Comparison of ENCODE assay signal across 20 cellular contexts in the genomic region with DNA sequence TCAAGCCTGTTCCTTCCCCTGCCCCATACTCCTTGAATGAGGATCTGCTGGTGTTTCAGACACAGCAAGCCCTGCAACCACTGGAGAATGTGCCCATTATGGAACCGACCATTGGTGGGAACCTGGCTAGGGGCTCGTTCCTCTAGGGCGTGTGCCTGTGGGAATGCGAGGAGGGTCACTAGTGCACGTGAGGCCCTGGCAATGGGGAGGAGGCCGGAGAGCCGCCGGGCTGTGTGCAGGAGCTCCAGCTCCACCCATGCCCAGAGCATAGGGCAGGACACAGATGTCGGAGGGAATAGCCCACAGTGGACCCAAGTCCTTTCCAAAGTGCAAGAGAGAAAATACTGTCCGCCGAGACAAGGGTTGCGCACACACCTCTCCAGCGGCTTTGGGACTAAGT.
DNase-seq lines count a peak whose midpoint lies in the region; ATAC-seq and TF ChIP-seq lines count a peak whose summit lies in the region.
"Had no signal": no experiment of that assay in that cellular context is flagged by ENCODE, and none has a peak within 500 bp of the region (broad histone marks: within the 10 kb centered on the region; RNA-seq: fewer than 3 reads in every experiment).

No MANE protein-coding gene starts in this region.

- H3K27ac ChIP-seq in A673 (ENCODE audit: low read depth, low read length, poor library complexity, severe bottlenecking), result peak overlapping the region; percentile 95
- H3K27ac ChIP-seq in BLaER1 treated with 17β-estradiol and CSF1 and Interleukin-3, amounts not matched to agents 10 nM and 100 nM, result no peak overlapping the region
- H3K27ac ChIP-seq in stomach, result peak overlapping the region in 1 of 5 donors; percentile 76
- H3K27ac ChIP-seq: SK-N-MC had no signal

- intact Hi-C loops in A673 (cut with micrococcal nuclease; ENCODE audit: unreplicated experiment) (loop anchor here (1.0 kb wide), 1 partner anchor 17 kb away; no protein-coding TSS in a partner anchor), stomach (cut with DNase I; ENCODE audit: low total_unique reads) (no loop called here)

- POLR2A ChIA-PET in A673 (lab: Charles Lee; ENCODE audit: low non-redundant PET), result no interaction called here

- H3K9ac ChIP-seq in BLaER1 treated with 17β-estradiol and CSF1 and Interleukin-3, amounts not matched to agents 10 nM and 100 nM, result no peak overlapping the region

- H3K4me3 ChIP-seq in A673 (ENCODE audit: low read depth, low read length, poor library complexity, severe bottlenecking) (no peak overlapping the region), stomach (no peak overlapping the region), MG63 (no peak overlapping the region)
- H3K4me3 ChIP-seq in BLaER1 treated with 17β-estradiol and CSF1 and Interleukin-3, amounts not matched to agents 10 nM and 100 nM, result no peak overlapping the region
- H3K4me3 ChIP-seq: GM12878, GM23338, Peyer's patch, SK-N-MC had no signal

- WGBS in stomach, 5 donors, result 79 to 89% (median 87%) methylated on average over 11 to 13 of the region's 13 CpGs

- H3K27me3 ChIP-seq in A673 (replicated peaks; ENCODE audit: insufficient read depth, low read depth, low read length, poor library complexity) (no peaks in the 10 kb centered on the region), stomach (no peaks in the 10 kb centered on the region), MG63 (no peaks in the 10 kb centered on the region)
- H3K27me3 ChIP-seq in BLaER1 treated with 17β-estradiol and CSF1 and Interleukin-3, amounts not matched to agents 10 nM and 100 nM, result peaks cover 0 to 11% (median 0%) of the 10 kb centered on the region in 11 experiments; a peak in 2 of 22 replicates
- H3K27me3 ChIP-seq: Peyer's patch had no signal

- H4K20me1 ChIP-seq in BLaER1 treated with 17β-estradiol and CSF1 and Interleukin-3, amounts not matched to agents 10 nM and 100 nM, result no peaks in the 10 kb centered on the region

- CTCF ChIA-PET in A673 (lab: Charles Lee), result no interaction called here

- ATAC-seq in GM21423 (IDR thresholded peaks at IDR 0.05; ENCODE audit: unreplicated experiment) (no peak), GM18519 (IDR thresholded peaks at IDR 0.05; ENCODE audit: low FRiP score, unreplicated experiment) (no peak)
- ATAC-seq: GM12878 had no signal

- peak overlapping the region; percentile 67 to 96 (median 91) for H3K4me2 ChIP-seq in BLaER1 treated with 17β-estradiol and CSF1 and Interleukin-3, amounts not matched to agents 10 nM and 100 nM
- H3K4me2 ChIP-seq: GM23338 had no signal

- no peaks in the 10 kb centered on the region for H3K36me3 ChIP-seq in A673 (ENCODE audit: insufficient read depth, low read length, poor library complexity, severe bottlenecking)
- H3K36me3 ChIP-seq in BLaER1 treated with 17β-estradiol and CSF1 and Interleukin-3, amounts not matched to agents 10 nM and 100 nM, result no peaks in the 10 kb centered on the region
- no peaks in the 10 kb centered on the region for H3K36me3 ChIP-seq in stomach
- no peaks in the 10 kb centered on the region for H3K36me3 ChIP-seq in MG63
- H3K36me3 ChIP-seq: Peyer's patch had no signal

- BruUV-seq in A673 (replicated peaks; lab: Mats Ljungman, UMichigan), result no TSS peak

- peaks cover 29% of the 10 kb centered on the region for H3K4me1 ChIP-seq in A673 (ENCODE audit: insufficient read depth, low read length, poor library complexity, severe bottlenecking)
- H3K4me1 ChIP-seq in BLaER1 treated with 17β-estradiol and CSF1 and Interleukin-3, amounts not matched to agents 10 nM and 100 nM, result peaks cover 19 to 77% (median 62%) of the 10 kb centered on the region in 10 experiments
- no peaks in the 10 kb centered on the region for H3K4me1 ChIP-seq in stomach
- H3K4me1 ChIP-seq: Caco-2, Peyer's patch had no signal

- TF ChIP-seq EP300 in stomach (IDR thresholded peaks at IDR 0.05), result no peak

- no peak for DNase-seq in A673 (ENCODE audit: low spot score)
- peak; percentile 78 for DNase-seq in mesenteric fat pad (ENCODE audit: low spot score)
- peak; percentile 8 for DNase-seq in stomach
- no peak for DNase-seq in DMS79 treated with DMSO at 0.1 percent for 48 hours (lab: John Stamatoyannopoulos, UW)
- DNase-seq in MG63, result no peak
- DNase-seq: Caco-2; CD4-positive, alpha-beta T cell; EL; Kasumi-1; NCI-H1105; NCI-H2081 treated with DMSO at 0.1 percent for 48 hours; NCI-H446 treated with DMSO at 0.1 percent for 48 hours; NCI-H69 had no signal

- H3K9me3 ChIP-seq in A673 (ENCODE audit: low read depth, low read length, poor library complexity, severe bottlenecking), result no peaks in the 10 kb centered on the region
- H3K9me3 ChIP-seq in BLaER1 treated with 17β-estradiol and CSF1 and Interleukin-3, amounts not matched to agents 10 nM and 100 nM (replicated peaks in 1 of 11), result peaks cover 5 to 13% (median 10%) of the 10 kb centered on the region in 11 experiments; a peak in 16 of 22 replicates
- no peaks in the 10 kb centered on the region for H3K9me3 ChIP-seq in stomach
- no peaks in the 10 kb centered on the region for H3K9me3 ChIP-seq in MG63
- H3K9me3 ChIP-seq: Caco-2, Peyer's patch had no signal

- TF ChIP-seq POLR2A in stomach (IDR thresholded peaks at IDR 0.05), result no peak

- no peak for TF ChIP-seq CTCF in A673 (conservative IDR thresholded peaks at IDR 0.05; ENCODE audit: low read depth, low read length)
- TF ChIP-seq CTCF in stomach (IDR thresholded peaks at IDR 0.05), result no peak

Comparison
In these comparisons a context has a peak if more than half of its experiments do, and no peak if none do; other contexts are left out.
1. DNase-seq: peak in mesenteric fat pad (single experiment) and stomach (single experiment); none in A673 (single experiment), DMS79 treated with DMSO at 0.1 percent for 48 hours (single experiment) and MG63 (single experiment).